ENCODE assay signal across 1 cellular context in genomic region chr7:10974717-10975032, GRCh38.
TF ChIP-seq lines count a peak whose summit lies in the region.

No MANE protein-coding gene starts in this region.

TF ChIP-seq in IMR-90, 13 proteins besides CTCF, POLR2A, EP300 and RAD21 (continued from another document):
- TF ChIP-seq ELK1 (IDR thresholded peaks at IDR 0.05; ENCODE audit: borderline replicate concordance, low read depth, low read length) (no peak), USF2 (IDR thresholded peaks at IDR 0.05; ENCODE audit: low read depth, low read length) (no peak), FOS (IDR thresholded peaks at IDR 0.05; ENCODE audit: low read depth, low read length) (no peak), RFX5 (IDR thresholded peaks at IDR 0.05; ENCODE audit: low read depth, low read length) (no peak), MAZ (IDR thresholded peaks at IDR 0.05; ENCODE audit: borderline replicate concordance, low read depth, low read length) (no peak), RCOR1 (IDR thresholded peaks at IDR 0.05; ENCODE audit: insufficient replicate concordance, low read length) (no peak)
